17 cellular contexts compared by ENCODE assay signal in the genomic region with DNA sequence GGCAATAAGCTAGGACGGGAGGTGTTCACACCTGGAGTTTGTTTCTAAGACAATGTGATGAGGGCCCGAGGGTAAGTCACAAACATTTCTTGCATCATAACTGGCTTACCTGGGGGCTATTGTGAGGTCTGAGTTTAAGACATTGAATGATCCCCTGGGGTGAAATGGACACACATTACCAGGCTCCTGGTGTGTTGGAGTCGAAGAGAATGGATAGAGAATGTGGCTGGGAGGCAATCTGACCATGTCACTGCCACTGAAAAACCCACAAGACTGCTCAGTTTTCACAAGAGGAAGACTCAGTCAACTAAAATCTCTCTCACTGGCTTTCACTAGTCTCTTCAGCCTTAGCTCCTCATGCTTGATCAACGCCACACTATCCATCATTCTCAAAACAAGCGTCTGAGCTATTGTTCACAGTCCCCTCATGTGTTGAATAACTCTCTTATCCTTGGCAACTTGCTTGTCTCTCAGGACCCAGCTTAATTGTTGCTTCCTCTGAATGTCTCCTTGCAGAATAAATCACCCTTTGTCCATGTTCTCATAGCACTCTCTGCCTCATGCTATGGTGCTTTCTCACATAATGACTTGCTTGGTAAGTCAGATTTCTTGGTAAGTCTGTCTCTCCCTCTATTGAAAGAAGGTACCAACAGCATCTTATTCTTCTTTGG. TPM values are rescaled to one million over a fixed set of nuclear protein-coding genes. Genes with fewer than 3 reads are reported as not detected.
"Had no signal": no experiment of that assay in that cellular context is flagged by ENCODE, and none has a peak within 500 bp of the region (broad histone marks: within the 10 kb centered on the region; RNA-seq: fewer than 3 reads in every experiment).

A gene (minus strand): TSS at position 51 of the 671 bp plus-strand sequence. CDS start 56 bp downstream, outside the sequence.

- H3K36me3 Mint-ChIP-seq: activated naive CD4-positive, alpha-beta T cell treated with anti-CD3 and anti-CD28 coated beads, Interleukin-2, amount 50 U/mL, for 24 hours had no signal

- DNase-seq: activated CD4-positive, alpha-beta T cell treated with anti-CD3 and anti-CD28 coated beads for 4 hours; activated CD8-positive, alpha-beta memory T cell treated with anti-CD3 and anti-CD28 coated beads, Interleukin-2, amount 50 U/mL, for 48 hours; activated CD8-positive, alpha-beta T cell treated with anti-CD3 and anti-CD28 coated beads for 36 hours; activated T-cell treated with anti-CD3 and anti-CD28 coated beads, Interleukin-2, amount 50 U/mL, for 1 hour; body of pancreas; Kasumi-1; KBM-7; NCI-H1048; NCI-H1930; NCI-H524; PC-3; SHP77 had no signal

- H3K9me3 Mint-ChIP-seq: activated CD8-positive, alpha-beta T cell treated with anti-CD3 and anti-CD28 coated beads for 36 hours; activated naive CD4-positive, alpha-beta T cell treated with anti-CD3 and anti-CD28 coated beads, Interleukin-2, amount 50 U/mL, for 24 hours; central memory CD8-positive, alpha-beta T cell; T-helper 1 cell treated with Interleukin-12 subunit alpha and Interleukin-12 subunit beta and Interleukin-4 antibody, amounts not matched to agents 30 μg/mL and 1 μg/mL, for 36 hours had no signal

- H3K27ac Mint-ChIP-seq: activated CD8-positive, alpha-beta T cell treated with anti-CD3 and anti-CD28 coated beads for 36 hours; activated naive CD4-positive, alpha-beta T cell treated with anti-CD3 and anti-CD28 coated beads, Interleukin-2, amount 50 U/mL, for 24 hours; T-helper 1 cell treated with Interleukin-12 subunit alpha and Interleukin-12 subunit beta and Interleukin-4 antibody, amounts not matched to agents 30 μg/mL and 1 μg/mL, for 36 hours had no signal

- H3K4me1 Mint-ChIP-seq: activated naive CD4-positive, alpha-beta T cell treated with anti-CD3 and anti-CD28 coated beads, Interleukin-2, amount 50 U/mL, for 24 hours; central memory CD8-positive, alpha-beta T cell had no signal

- H3K4me3 Mint-ChIP-seq: activated CD8-positive, alpha-beta T cell treated with anti-CD3 and anti-CD28 coated beads for 36 hours; activated naive CD4-positive, alpha-beta T cell treated with anti-CD3 and anti-CD28 coated beads, Interleukin-2, amount 50 U/mL, for 24 hours; central memory CD8-positive, alpha-beta T cell; T-helper 1 cell treated with Interleukin-12 subunit alpha and Interleukin-12 subunit beta and Interleukin-4 antibody, amounts not matched to agents 30 μg/mL and 1 μg/mL, for 36 hours had no signal

RNA-seq across cellular contexts. Expression of the gene that starts here (rescaled TPM):
- total RNA-seq: activated CD8-positive, alpha-beta T cell treated with anti-CD3 and anti-CD28 coated beads for 36 hours; ascending aorta; body of pancreas; PC-3; SJSA1 had no signal
